In genomic region chr6:167054987-167055386, GRCh38 we compare ENCODE assay signal across 30 cellular contexts.
"Had no signal": no experiment of that assay in that cellular context is flagged by ENCODE, and none has a peak within 500 bp of the region (broad histone marks: within the 10 kb centered on the region; RNA-seq: fewer than 3 reads in every experiment).

No MANE protein-coding gene starts in this region.

- ATAC-seq: esophagus mucosa; foreskin keratinocyte; heart left ventricle; pancreas; psoas muscle; stimulated activated memory B cell treated with anti-CD40 and anti-IgM and Interleukin-4, amounts not matched to agents 10 μg/mL and 1 μg/mL and 100 μg/mL, for 72 hours; stimulated activated naive CD8-positive, alpha-beta T cell treated with anti-CD3 and anti-CD28 coated beads, Interleukin-15, amount 100 ng/mL, for 72 hours had no signal

- H3K36me3 ChIP-seq: ascending aorta, cardiac muscle cell, colonic mucosa, heart left ventricle, pancreas, sigmoid colon, uterus, WERI-Rb-1 had no signal

- H3K4me1 Mint-ChIP-seq: brain, endodermal cell had no signal

- DNase-seq: activated CD4-positive, alpha-beta memory T cell treated with anti-CD3 and anti-CD28 coated beads, Interleukin-2, amount 10 ng/mL, durations not matched to agents 7 days and 5 days; activated CD4-positive, alpha-beta T cell treated with anti-CD3 and anti-CD28 coated beads for 1 hour; activated CD4-positive, alpha-beta T cell treated with anti-CD3 and anti-CD28 coated beads, Interleukin-2, amount 10 ng/mL, durations not matched to agents 7 days and 5 days; activated gamma-delta T cell; activated naive CD4-positive, alpha-beta T cell treated with anti-CD3 and anti-CD28 coated beads, Interleukin-2, amount 10 ng/mL, durations not matched to agents 7 days and 5 days; activated naive CD8-positive, alpha-beta T cell treated with anti-CD3 and anti-CD28 coated beads, Interleukin-2, amount 10 ng/mL, durations not matched to agents 7 days and 5 days; activated T-cell treated with anti-CD3 and anti-CD28 coated beads, Interleukin-2, amount 50 U/mL, for 48 hours; cerebellar nuclear complex; colonic mucosa; endodermal cell; foreskin keratinocyte; heart left ventricle; naive B cell; pancreas; psoas muscle; sigmoid colon; small intestine; stimulated activated CD4-positive, alpha-beta T cell treated with anti-CD3 and anti-CD28 coated beads, Interleukin-4, amount 100 ng/mL, for 24 hours; stimulated activated naive CD8-positive, alpha-beta T cell treated with anti-CD3 and anti-CD28 coated beads, Interleukin-15, amount 100 ng/mL, for 72 hours; substantia nigra; uterus; WERI-Rb-1 had no signal

- H3K4me3 Mint-ChIP-seq: activated CD4-positive, alpha-beta memory T cell treated with anti-CD3 and anti-CD28 coated beads, Interleukin-2, amount 10 ng/mL, durations not matched to agents 7 days and 5 days; activated CD4-positive, alpha-beta T cell treated with anti-CD3 and anti-CD28 coated beads, Interleukin-2, amount 10 ng/mL, durations not matched to agents 7 days and 5 days; activated naive CD4-positive, alpha-beta T cell treated with anti-CD3 and anti-CD28 coated beads, Interleukin-2, amount 10 ng/mL, durations not matched to agents 7 days and 5 days; activated naive CD8-positive, alpha-beta T cell treated with anti-CD3 and anti-CD28 coated beads, Interleukin-2, amount 10 ng/mL, durations not matched to agents 7 days and 5 days; brain; endodermal cell; mesothelial cell of epicardium; naive B cell; stimulated activated memory B cell treated with anti-CD40 and anti-IgM and Interleukin-4, amounts not matched to agents 10 μg/mL and 1 μg/mL and 100 μg/mL, for 72 hours; stimulated activated naive CD8-positive, alpha-beta T cell treated with anti-CD3 and anti-CD28 coated beads, Interleukin-15, amount 100 ng/mL, for 72 hours; T-helper 2 cell treated with Interferon-gamma antibody and Interleukin-4, amounts not matched to agents 5 μg/mL and 100 μg/mL, for 36 hours; type B pancreatic cell had no signal

- H3K27me3 ChIP-seq: ascending aorta, cardiac muscle cell, colonic mucosa, foreskin keratinocyte, heart left ventricle, pancreas, sigmoid colon, uterus had no signal

- H3K9me3 Mint-ChIP-seq: activated CD4-positive, alpha-beta T cell treated with anti-CD3 and anti-CD28 coated beads, Interleukin-2, amount 10 ng/mL, durations not matched to agents 7 days and 5 days; activated naive CD4-positive, alpha-beta T cell treated with anti-CD3 and anti-CD28 coated beads, Interleukin-2, amount 10 ng/mL, durations not matched to agents 7 days and 5 days; brain; naive B cell; stimulated activated memory B cell treated with anti-CD40 and anti-IgM and Interleukin-4, amounts not matched to agents 10 μg/mL and 1 μg/mL and 100 μg/mL, for 72 hours; stimulated activated naive CD8-positive, alpha-beta T cell treated with anti-CD3 and anti-CD28 coated beads, Interleukin-15, amount 100 ng/mL, for 72 hours; T-helper 2 cell treated with Interferon-gamma antibody and Interleukin-4, amounts not matched to agents 5 μg/mL and 100 μg/mL, for 36 hours; type B pancreatic cell had no signal

- H3K27ac Mint-ChIP-seq: activated CD4-positive, alpha-beta memory T cell treated with anti-CD3 and anti-CD28 coated beads, Interleukin-2, amount 10 ng/mL, durations not matched to agents 7 days and 5 days; activated CD4-positive, alpha-beta T cell treated with anti-CD3 and anti-CD28 coated beads, Interleukin-2, amount 10 ng/mL, durations not matched to agents 7 days and 5 days; activated naive CD4-positive, alpha-beta T cell treated with anti-CD3 and anti-CD28 coated beads, Interleukin-2, amount 10 ng/mL, durations not matched to agents 7 days and 5 days; activated naive CD8-positive, alpha-beta T cell treated with anti-CD3 and anti-CD28 coated beads, Interleukin-2, amount 10 ng/mL, durations not matched to agents 7 days and 5 days; brain; endodermal cell; mesothelial cell of epicardium; stimulated activated memory B cell treated with anti-CD40 and anti-IgM and Interleukin-4, amounts not matched to agents 10 μg/mL and 1 μg/mL and 100 μg/mL, for 72 hours; stimulated activated naive CD8-positive, alpha-beta T cell treated with anti-CD3 and anti-CD28 coated beads, Interleukin-15, amount 100 ng/mL, for 72 hours; T-helper 2 cell treated with Interferon-gamma antibody and Interleukin-4, amounts not matched to agents 5 μg/mL and 100 μg/mL, for 36 hours; type B pancreatic cell had no signal

- H3K36me3 Mint-ChIP-seq: activated naive CD4-positive, alpha-beta T cell treated with anti-CD3 and anti-CD28 coated beads, Interleukin-2, amount 10 ng/mL, durations not matched to agents 7 days and 5 days; naive B cell; stimulated activated memory B cell treated with anti-CD40 and anti-IgM and Interleukin-4, amounts not matched to agents 10 μg/mL and 1 μg/mL and 100 μg/mL, for 72 hours had no signal

- H3K9me3 ChIP-seq: ascending aorta, colonic mucosa, pancreas, psoas muscle, sigmoid colon, uterus had no signal

- H3K4me1 ChIP-seq: ascending aorta, colonic mucosa, foreskin keratinocyte, pancreas, psoas muscle, sigmoid colon, uterus had no signal

- H3K27ac ChIP-seq: ascending aorta, cardiac muscle cell, colonic mucosa, foreskin keratinocyte, heart left ventricle, pancreas, psoas muscle, sigmoid colon, uterus, WERI-Rb-1 had no signal

- H3K27me3 Mint-ChIP-seq: brain; naive B cell; stimulated activated memory B cell treated with anti-CD40 and anti-IgM and Interleukin-4, amounts not matched to agents 10 μg/mL and 1 μg/mL and 100 μg/mL, for 72 hours had no signal

- H3K4me3 ChIP-seq: ascending aorta, cardiac muscle cell, colonic mucosa, heart left ventricle, pancreas, psoas muscle, sigmoid colon, uterus had no signal
